Comparison of ENCODE assay signal across 1 cellular context in genomic region chr11:66327171-66328035, GRCh38.
TF ChIP-seq lines count a peak whose summit lies in the region.

No MANE protein-coding gene starts in this region.

TF ChIP-seq in HepG2, 621 proteins besides CTCF, POLR2A, EP300 and RAD21 (continued from another document):
- no peak for TF ChIP-seq MTF2 (CRISPR knock-in tag; IDR thresholded peaks at IDR 0.05; ENCODE audit: borderline replicate concordance)
